In the genomic region with DNA sequence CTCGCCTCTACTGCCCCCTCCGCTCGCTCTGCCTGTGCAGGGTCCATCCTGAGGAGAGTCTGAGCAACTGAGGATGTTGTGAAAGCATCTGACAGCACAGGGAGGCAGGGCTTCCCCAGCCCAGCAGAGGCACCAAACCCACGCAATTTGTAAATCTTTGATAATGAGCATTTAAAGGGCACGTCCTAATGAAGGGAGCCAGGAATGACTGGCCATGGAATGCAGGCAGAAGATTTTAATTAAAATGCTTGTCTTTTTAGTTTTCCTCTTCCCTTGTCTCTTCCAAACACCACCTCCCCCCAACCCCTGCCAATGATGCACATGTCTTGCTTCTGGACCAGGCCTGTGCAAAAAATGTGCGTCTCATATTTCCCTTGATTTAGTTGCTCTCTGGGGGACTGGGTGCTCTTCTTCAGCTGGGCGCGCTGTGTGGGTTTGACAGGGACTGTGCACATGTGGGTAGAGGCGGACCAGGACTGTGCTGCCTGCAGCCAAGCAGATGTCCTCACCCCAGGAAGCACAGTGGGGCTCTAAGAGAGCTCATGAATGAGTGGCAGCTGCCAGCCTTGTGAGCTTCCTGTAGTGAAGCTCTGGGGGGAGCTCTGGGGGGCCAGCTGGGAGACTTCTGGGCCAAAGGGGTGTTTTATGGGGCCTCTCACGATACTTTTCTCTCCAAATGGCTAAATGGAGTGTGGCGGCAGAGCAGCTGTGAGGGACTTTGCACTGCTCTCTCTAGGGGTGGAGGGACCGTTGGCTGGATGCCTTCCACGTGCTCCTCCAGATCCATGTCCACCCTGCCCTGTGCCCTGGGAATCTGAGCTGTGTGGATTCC, we compare ENCODE assay signal across 11 cellular contexts.
DNase-seq lines count a peak whose midpoint lies in the region; ATAC-seq and TF ChIP-seq lines count a peak whose summit lies in the region.
"Had no signal": no experiment of that assay in that cellular context is flagged by ENCODE, and none has a peak within 500 bp of the region (broad histone marks: within the 10 kb centered on the region; RNA-seq: fewer than 3 reads in every experiment).

No MANE protein-coding gene starts in this region.

- no peaks in the 10 kb centered on the region for H3K9me3 Mint-ChIP-seq in activated CD4-positive, alpha-beta T cell treated with anti-CD3 and anti-CD28 coated beads, Interleukin-2, amount 10 ng/mL, durations not matched to agents 24 days and 14 days

- no peaks in the 10 kb centered on the region for H3K79me2 ChIP-seq in mesendoderm (ENCODE audit: control insufficient read depth, insufficient read depth, low read length)

- no peak overlapping the region for H3K27ac Mint-ChIP-seq in activated CD4-positive, alpha-beta T cell treated with anti-CD3 and anti-CD28 coated beads, Interleukin-2, amount 10 ng/mL, durations not matched to agents 24 days and 14 days
- H3K27ac Mint-ChIP-seq: CD4-positive, CD25-positive, alpha-beta regulatory T cell had no signal

- peak; percentile 99 for DNase-seq in AG10803 (ENCODE audit: low read depth)
- DNase-seq in NCI-H146 (lab: John Stamatoyannopoulos, UW) = peak; percentile 89
- peak in 54 of 58 donors; percentile 6 to 86 (median 60) for DNase-seq in anterior cingulate cortex (lab: John Stamatoyannopoulos, UW)
- DNase-seq in mesendoderm = peak; percentile 39
- no peak for DNase-seq in activated CD4-positive, alpha-beta T cell treated with anti-CD3 and anti-CD28 coated beads, Interleukin-2, amount 10 ng/mL, durations not matched to agents 24 days and 14 days
- DNase-seq in NCI-H748 (lab: John Stamatoyannopoulos, UW; ENCODE audit: unreplicated experiment) = no peak
- DNase-seq in KG1 (lab: John Stamatoyannopoulos, UW) = no peak
- DNase-seq: CD4-positive, CD25-positive, alpha-beta regulatory T cell; gastrocnemius medialis; T-helper 9 cell had no signal

- H3K56ac ChIP-seq in mesendoderm (ENCODE audit: low read length) = no peak overlapping the region

- H3K4me3 ChIP-seq in AG10803 (ENCODE audit: low read length) (peak overlapping the region; percentile 7; the same call in 1 of the 2 replicates), mesendoderm (ENCODE audit: low read length) (no peak overlapping the region)
- H3K4me3 ChIP-seq: gastrocnemius medialis had no signal

- no peak for ATAC-seq in HG03378 (IDR thresholded peaks at IDR 0.05; ENCODE audit: unreplicated experiment)
- ATAC-seq: gastrocnemius medialis had no signal

- intact Hi-C loops in activated CD4-positive, alpha-beta T cell treated with anti-CD3 and anti-CD28 coated beads, Interleukin-2, amount 10 ng/mL, durations not matched to agents 24 days and 14 days (cut with micrococcal nuclease) = no loop called here

- no CpG with 5 or more reads among the region's 13 CpGs for WGBS in mesendoderm (ENCODE audit: extremely low coverage, insufficient coverage, low lambda C conversion rate)

- no peaks in the 10 kb centered on the region for H3K79me1 ChIP-seq in mesendoderm (ENCODE audit: low read length)

- no peak overlapping the region for H3K4me2 ChIP-seq in mesendoderm (ENCODE audit: low read length)

- no peak overlapping the region for H3K27ac ChIP-seq in mesendoderm (ENCODE audit: low read depth, low read length)
- H3K27ac ChIP-seq: gastrocnemius medialis had no signal

- no peaks in the 10 kb centered on the region for H3K36me3 Mint-ChIP-seq in activated CD4-positive, alpha-beta T cell treated with anti-CD3 and anti-CD28 coated beads, Interleukin-2, amount 10 ng/mL, durations not matched to agents 24 days and 14 days (ENCODE audit: low read depth)
- H3K36me3 Mint-ChIP-seq: CD4-positive, CD25-positive, alpha-beta regulatory T cell had no signal

- TF ChIP-seq CTCF in AG10803 (conservative IDR thresholded peaks at IDR 0.05; ENCODE audit: low read length) = peak; percentile 75

- no peaks in the 10 kb centered on the region for H3K27me3 Mint-ChIP-seq in activated CD4-positive, alpha-beta T cell treated with anti-CD3 and anti-CD28 coated beads, Interleukin-2, amount 10 ng/mL, durations not matched to agents 24 days and 14 days
- H3K27me3 Mint-ChIP-seq: CD4-positive, CD25-positive, alpha-beta regulatory T cell had no signal

- H3K9ac ChIP-seq in mesendoderm (ENCODE audit: low read length) = no peak overlapping the region

- no peaks in the 10 kb centered on the region for H3K4me1 Mint-ChIP-seq in activated CD4-positive, alpha-beta T cell treated with anti-CD3 and anti-CD28 coated beads, Interleukin-2, amount 10 ng/mL, durations not matched to agents 24 days and 14 days
- H3K4me1 Mint-ChIP-seq: CD4-positive, CD25-positive, alpha-beta regulatory T cell had no signal

- H2BK120ac ChIP-seq in mesendoderm (ENCODE audit: low read depth, low read length) = no peak overlapping the region

- no peak overlapping the region for H4K8ac ChIP-seq in mesendoderm (ENCODE audit: low read depth, low read length)

- H2AK5ac ChIP-seq in mesendoderm (ENCODE audit: low read length) = no peak overlapping the region

- no peaks in the 10 kb centered on the region for H3K4me1 ChIP-seq in mesendoderm (ENCODE audit: control insufficient read depth, low read depth, low read length)
- H3K4me1 ChIP-seq: gastrocnemius medialis had no signal

- no peak overlapping the region for H3K18ac ChIP-seq in mesendoderm (ENCODE audit: low read length)

- no peak overlapping the region for H4K5ac ChIP-seq in mesendoderm (ENCODE audit: low read length)

- H2BK15ac ChIP-seq in mesendoderm (replicated peaks; ENCODE audit: low read depth) = no peak overlapping the region

- H3K23ac ChIP-seq in mesendoderm (ENCODE audit: low read length) = no peak overlapping the region

- H3K4me3 Mint-ChIP-seq in activated CD4-positive, alpha-beta T cell treated with anti-CD3 and anti-CD28 coated beads, Interleukin-2, amount 10 ng/mL, durations not matched to agents 24 days and 14 days = no peak overlapping the region
- H3K4me3 Mint-ChIP-seq: CD4-positive, CD25-positive, alpha-beta regulatory T cell had no signal

- no peak overlapping the region for H2BK5ac ChIP-seq in mesendoderm (ENCODE audit: low read length)

- no peaks in the 10 kb centered on the region for H3K27me3 ChIP-seq in mesendoderm (ENCODE audit: insufficient read depth, low read length, poor library complexity)
- H3K27me3 ChIP-seq: gastrocnemius medialis had no signal

- H3K4ac ChIP-seq in mesendoderm (ENCODE audit: low read depth, low read length) = no peak overlapping the region

- no peaks in the 10 kb centered on the region for H3K36me3 ChIP-seq in mesendoderm (ENCODE audit: control insufficient read depth, insufficient read depth, low read length)
- H3K36me3 ChIP-seq: gastrocnemius medialis had no signal

Comparison
In these comparisons a context has a peak if more than half of its experiments do, and no peak if none do; other contexts are left out.
1. DNase-seq: peak in AG10803 (single experiment), NCI-H146 (single experiment), anterior cingulate cortex (54 of 58) and mesendoderm (single experiment); none in activated CD4-positive, alpha-beta T cell treated with anti-CD3 and anti-CD28 coated beads, Interleukin-2, amount 10 ng/mL, durations not matched to agents 24 days and 14 days (single experiment), NCI-H748 (single experiment) and KG1 (single experiment).